8 cellular contexts compared by ENCODE assay signal in genomic region chr22:25420925-25421904, GRCh38.
A peak's percentile ranks its signal among the peaks of the same experiment; 100 is the strongest.
DNase-seq lines count a peak whose midpoint lies in the region; ATAC-seq and TF ChIP-seq lines count a peak whose summit lies in the region.

No MANE protein-coding gene starts in this region.

- peak overlapping the region; percentile 42 for H3K4me3 ChIP-seq in GM12865 (ENCODE audit: low read depth, low read length)
- H3K4me3 ChIP-seq in retinal pigment epithelial cell (ENCODE audit: low read length), result peak overlapping the region; percentile 15

- intact Hi-C loops in left cardiac atrium (cut with DNase I), result loop anchor here in 1 of 2 donors (10.0 kb wide), 1 partner anchor 56 kb away; no protein-coding TSS in a partner anchor

- DNase-seq in GM12865 (ENCODE audit: low read depth) (no peak), OCI-M1 (lab: John Stamatoyannopoulos, UW) (peak; percentile 58), left cardiac atrium (no peak), retinal pigment epithelial cell (ENCODE audit: low read depth) (no peak), T-helper 9 cell (no peak), NK-92 (lab: John Stamatoyannopoulos, UW; ENCODE audit: unreplicated experiment) (no peak), DMS53 treated with DMSO at 0.1 percent for 48 hours (lab: John Stamatoyannopoulos, UW; ENCODE audit: unreplicated experiment) (no peak), NCI-H774 (lab: John Stamatoyannopoulos, UW) (no peak)

- TF ChIP-seq CTCF in GM12865 (IDR thresholded peaks at IDR 0.05; ENCODE audit: insufficient read depth, low read depth, low read length, missing control alignments), result no peak
- TF ChIP-seq CTCF in retinal pigment epithelial cell (conservative IDR thresholded peaks at IDR 0.05; ENCODE audit: low read depth, low read length), result no peak

- peak; percentile 20 to 66 for ATAC-seq in left cardiac atrium
